ENCODE assay signal across 25 cellular contexts in genomic region chr12:7483343-7483742, GRCh38. TPM values are rescaled to one million over a fixed set of nuclear protein-coding genes. Genes with fewer than 3 reads are reported as not detected.
"Had no signal": no experiment of that assay in that cellular context is flagged by ENCODE, and none has a peak within 500 bp of the region (broad histone marks: within the 10 kb centered on the region; RNA-seq: fewer than 3 reads in every experiment).

No MANE protein-coding gene starts in this region.

- DNase-seq: activated CD4-positive, alpha-beta T cell treated with anti-CD3 and anti-CD28 coated beads, Interleukin-2, amount 50 U/mL, for 4 hours; activated CD8-positive, alpha-beta memory T cell treated with anti-CD3 and anti-CD28 coated beads, Interleukin-2, amount 50 U/mL, for 48 hours; activated naive CD4-positive, alpha-beta T cell treated with Interleukin-2 at 50 U/mL for 16 hours; activated naive CD8-positive, alpha-beta T cell treated with anti-CD3 and anti-CD28 coated beads for 36 hours; activated T-cell treated with anti-CD3 and anti-CD28 coated beads, Interleukin-2, amount 50 U/mL, for 4 hours; cerebellar nuclear complex; heart right ventricle; left lung; natural killer cell; ovary; psoas muscle; stimulated activated CD4-positive, alpha-beta T cell treated with anti-CD3 and anti-CD28 coated beads, Interleukin-4, amount 100 ng/mL, for 24 hours; stimulated activated naive CD8-positive, alpha-beta T cell treated with anti-CD3 and anti-CD28 coated beads, Interleukin-15, Interleukin-2, amounts not matched to agents 100 U/mL and 50 U/mL, for 24 hours; upper lobe of right lung had no signal

- H3K4me1 ChIP-seq: heart right ventricle, left lung, psoas muscle, right atrium auricular region, upper lobe of right lung had no signal

- H3K27me3 ChIP-seq: heart right ventricle, left lung, ovary, right atrium auricular region, upper lobe of right lung had no signal

- H3K36me3 Mint-ChIP-seq: activated naive CD8-positive, alpha-beta T cell treated with anti-CD3 and anti-CD28 coated beads for 36 hours; mesothelial cell of epicardium; natural killer cell; WTC11 had no signal

- H3K9me3 ChIP-seq: heart right ventricle, left lung, neutrophil, ovary, psoas muscle, right atrium auricular region, upper lobe of right lung had no signal

- H3K36me3 ChIP-seq: neutrophil, ovary, right atrium auricular region, upper lobe of right lung had no signal

- H3K4me3 ChIP-seq: coronary artery, heart right ventricle, left lung, ovary, psoas muscle, right atrium auricular region, upper lobe of right lung had no signal

- H3K9me3 Mint-ChIP-seq: activated naive CD8-positive, alpha-beta T cell treated with anti-CD3 and anti-CD28 coated beads for 36 hours; activated T-cell treated with anti-CD3 and anti-CD28 coated beads, Interleukin-2, amount 50 U/mL, for 4 hours; mesothelial cell of epicardium; natural killer cell had no signal

- H3K4me1 Mint-ChIP-seq: activated naive CD8-positive, alpha-beta T cell treated with anti-CD3 and anti-CD28 coated beads for 36 hours; natural killer cell; WTC11 had no signal

- H3K27ac ChIP-seq: coronary artery, epithelial cell of prostate, heart right ventricle, left lung, neutrophil, ovary, psoas muscle, right atrium auricular region, upper lobe of right lung had no signal

- H3K27ac Mint-ChIP-seq: activated naive CD8-positive, alpha-beta T cell treated with anti-CD3 and anti-CD28 coated beads for 36 hours; mesothelial cell of epicardium; natural killer cell; WTC11 had no signal

- H3K4me3 Mint-ChIP-seq: activated naive CD8-positive, alpha-beta T cell treated with anti-CD3 and anti-CD28 coated beads for 36 hours; activated T-cell treated with anti-CD3 and anti-CD28 coated beads, Interleukin-2, amount 50 U/mL, for 4 hours; mesothelial cell of epicardium; natural killer cell; WTC11 had no signal

RNA-seq across cellular contexts. Expression of gene CD163, which starts 20.2 kb away (rescaled TPM):
- total RNA-seq: activated CD8-positive, alpha-beta memory T cell treated with anti-CD3 and anti-CD28 coated beads for 36 hours; activated naive CD8-positive, alpha-beta T cell treated with anti-CD3 and anti-CD28 coated beads for 36 hours; astrocyte; fibroblast of villous mesenchyme; lung microvascular endothelial cell; T-helper 2 cell treated with Interferon-gamma antibody and Interleukin-4, amounts not matched to agents 100 ng/mL and 5 ng/mL, for 36 hours had no signal

RNA-seq across cellular contexts. Expression of gene CD163L1, which starts 39.4 kb away (rescaled TPM):
- total RNA-seq: activated CD8-positive, alpha-beta memory T cell treated with anti-CD3 and anti-CD28 coated beads for 36 hours; activated naive CD8-positive, alpha-beta T cell treated with anti-CD3 and anti-CD28 coated beads for 36 hours; T-helper 2 cell treated with Interferon-gamma antibody and Interleukin-4, amounts not matched to agents 100 ng/mL and 5 ng/mL, for 36 hours had no signal
